22 cellular contexts compared by ENCODE assay signal in genomic region chr17:82151106-82151957, GRCh38.
"Had no signal": no experiment of that assay in that cellular context is flagged by ENCODE, and none has a peak within 500 bp of the region (broad histone marks: within the 10 kb centered on the region; RNA-seq: fewer than 3 reads in every experiment).

No MANE protein-coding gene starts in this region.

- H3K4me3 ChIP-seq: left lung, lung, tibial artery, uterus had no signal

- H3K9me3 ChIP-seq: left lung, tibial artery, uterus had no signal

- ATAC-seq: activated T-cell treated with anti-CD3 and anti-CD28 coated beads, Interleukin-2, amount 50 U/mL, for 72 hours; stimulated activated naive CD8-positive, alpha-beta T cell treated with anti-CD3 and anti-CD28 coated beads, Interleukin-15, Interleukin-2, amounts not matched to agents 100 U/mL and 50 U/mL, for 24 hours had no signal

- H3K27ac ChIP-seq: epithelial cell of prostate, tibial artery, uterus had no signal

- H3K27me3 ChIP-seq: left lung, tibial artery, uterus had no signal

- H3K4me1 ChIP-seq: uterus had no signal

- H3K36me3 ChIP-seq: uterus had no signal

- DNase-seq: activated CD4-positive, alpha-beta memory T cell treated with anti-CD3 and anti-CD28 coated beads, Interleukin-2, amount 10 ng/mL, durations not matched to agents 7 days and 5 days; activated CD4-positive, alpha-beta T cell treated with anti-CD3 and anti-CD28 coated beads for 4 hours; activated CD4-positive, CD25-positive, alpha-beta regulatory T cell; activated effector memory CD4-positive, alpha-beta T cell treated with Interleukin-2 at 50 U/mL for 16 hours; activated naive CD4-positive, alpha-beta T cell treated with anti-CD3 and anti-CD28 coated beads for 36 hours; activated naive CD8-positive, alpha-beta T cell treated with anti-CD3 and anti-CD28 coated beads, Interleukin-2, amount 10 ng/mL, durations not matched to agents 7 days and 5 days; activated T-cell treated with anti-CD3 and anti-CD28 coated beads, Interleukin-2, amount 50 U/mL, for 72 hours; amniotic stem cell; cortex of kidney; endodermal cell; immature natural killer cell; kidney glomerular epithelial cell; left lung; naive B cell; nucleus accumbens; stimulated activated CD4-positive, alpha-beta T cell treated with anti-CD3 and anti-CD28 coated beads, Interleukin-4, amount 100 ng/mL, for 24 hours; stimulated activated naive CD8-positive, alpha-beta T cell treated with anti-CD3 and anti-CD28 coated beads, Interleukin-15, Interleukin-2, amounts not matched to agents 100 U/mL and 50 U/mL, for 24 hours; T1000; tibial artery; uterus had no signal
